ENCODE assay signal across 1 cellular context in genomic region chr9:14314424-14314928, GRCh38.
TF ChIP-seq lines count a peak whose summit lies in the region.

No MANE protein-coding gene starts in this region.

TF ChIP-seq in HEK293, 187 proteins besides CTCF, POLR2A, EP300 and RAD21 (continued from another document and continues in another):
- TF ChIP-seq ZNF488 (tag by site-specific recombination; IDR thresholded peaks at IDR 0.05), result no peak
- no peak for TF ChIP-seq ZNF175 (tag by site-specific recombination; IDR thresholded peaks at IDR 0.05)
- no peak for TF ChIP-seq SCRT2 (tag by site-specific recombination; IDR thresholded peaks at IDR 0.05)
- TF ChIP-seq ZNF692 (tag by site-specific recombination; IDR thresholded peaks at IDR 0.05), result peak; percentile 42
- no peak for TF ChIP-seq PRDM4 (tag by site-specific recombination; IDR thresholded peaks at IDR 0.05)
- TF ChIP-seq ZNF610 (tag by site-specific recombination; IDR thresholded peaks at IDR 0.05; ENCODE audit: borderline replicate concordance), result no peak
- TF ChIP-seq ZNF837 (tag by site-specific recombination; IDR thresholded peaks at IDR 0.05), result no peak
- no peak for TF ChIP-seq ZNF624 (tag by site-specific recombination; IDR thresholded peaks at IDR 0.05)
- TF ChIP-seq ZNF768 (tag by site-specific recombination; IDR thresholded peaks at IDR 0.05), result no peak
- TF ChIP-seq ZNF146 (tag by site-specific recombination; IDR thresholded peaks at IDR 0.05), result no peak
- TF ChIP-seq ZNF350 (tag by site-specific recombination; IDR thresholded peaks at IDR 0.05), result no peak
- TF ChIP-seq ZNF639 (tag by site-specific recombination; IDR thresholded peaks at IDR 0.05), result no peak
- TF ChIP-seq REPIN1 (tag by site-specific recombination; IDR thresholded peaks at IDR 0.05; ENCODE audit: low read depth), result no peak
- TF ChIP-seq PRDM6 (tag by site-specific recombination; IDR thresholded peaks at IDR 0.05), result peak; percentile 53
- no peak for TF ChIP-seq REST (tag by site-specific recombination; IDR thresholded peaks at IDR 0.05)
- TF ChIP-seq TRIM28 (IDR thresholded peaks at IDR 0.05; ENCODE audit: borderline replicate concordance, low read length), result no peak
- no peak for TF ChIP-seq OSR2 (tag by site-specific recombination; IDR thresholded peaks at IDR 0.05)
- no peak for TF ChIP-seq ZNF560 (tag by site-specific recombination; IDR thresholded peaks at IDR 0.05; ENCODE audit: borderline replicate concordance)
- no peak; the same call in 1 of the 2 replicates for TF ChIP-seq SP3 (tag by site-specific recombination; IDR thresholded peaks at IDR 0.05)
- no peak for TF ChIP-seq ZNF670 (tag by site-specific recombination; IDR thresholded peaks at IDR 0.05; ENCODE audit: low read depth)
- no peak for TF ChIP-seq SALL2 (tag by site-specific recombination; IDR thresholded peaks at IDR 0.05; ENCODE audit: borderline replicate concordance)
- TF ChIP-seq ZBTB10 (tag by site-specific recombination; IDR thresholded peaks at IDR 0.05), result peak; percentile 61; the same call in 1 of the 2 replicates
- TF ChIP-seq ZNF248 (tag by site-specific recombination; IDR thresholded peaks at IDR 0.05), result no peak
- TF ChIP-seq ZNF280D (tag by site-specific recombination; IDR thresholded peaks at IDR 0.05), result no peak
- no peak for TF ChIP-seq ZNF37A (tag by site-specific recombination; IDR thresholded peaks at IDR 0.05)
- no peak for TF ChIP-seq ZNF214 (tag by site-specific recombination; IDR thresholded peaks at IDR 0.05; ENCODE audit: borderline replicate concordance)
- TF ChIP-seq ZSCAN5A (tag by site-specific recombination; IDR thresholded peaks at IDR 0.05), result no peak
- no peak for TF ChIP-seq HOXA7 (CRISPR knock-in tag; IDR thresholded peaks at IDR 0.05; ENCODE audit: borderline replicate concordance)
- no peak for TF ChIP-seq ZNF133 (tag by site-specific recombination; IDR thresholded peaks at IDR 0.05)
- no peak for TF ChIP-seq ZIC2 (tag by site-specific recombination; IDR thresholded peaks at IDR 0.05)
- TF ChIP-seq ZNF677 (tag by site-specific recombination; IDR thresholded peaks at IDR 0.05), result no peak
- no peak for TF ChIP-seq ZNF580 (tag by site-specific recombination; IDR thresholded peaks at IDR 0.05)
- TF ChIP-seq ZNF169 (tag by site-specific recombination; IDR thresholded peaks at IDR 0.05), result no peak
- no peak for TF ChIP-seq ZNF302 (tag by site-specific recombination; IDR thresholded peaks at IDR 0.05; ENCODE audit: low read depth)
- TF ChIP-seq ZBTB7A (tag by site-specific recombination; IDR thresholded peaks at IDR 0.05; ENCODE audit: low read depth), result no peak
- TF ChIP-seq ZFP3 (tag by site-specific recombination; IDR thresholded peaks at IDR 0.05; ENCODE audit: low read depth), result no peak
- no peak for TF ChIP-seq ZNF514 (tag by site-specific recombination; IDR thresholded peaks at IDR 0.05)
- peak; percentile 66 for TF ChIP-seq ZNF335 (tag by site-specific recombination; conservative IDR thresholded peaks at IDR 0.05)
- no peak for TF ChIP-seq ZNF10 (tag by site-specific recombination; IDR thresholded peaks at IDR 0.05)
- TF ChIP-seq ZBTB20 (tag by site-specific recombination; IDR thresholded peaks at IDR 0.05), result peak; percentile 91; the same call in 1 of the 2 replicates
- TF ChIP-seq KLF9 (tag by site-specific recombination; IDR thresholded peaks at IDR 0.05; ENCODE audit: low read depth), result no peak
- no peak for TF ChIP-seq ZNF274 (IDR thresholded peaks at IDR 0.05; ENCODE audit: low read length)
- TF ChIP-seq ZNF274 (tag by site-specific recombination; IDR thresholded peaks at IDR 0.05; ENCODE audit: borderline replicate concordance), result no peak
